In genomic region chr9:4573176-4573575, GRCh38 we compare ENCODE assay signal across 20 cellular contexts.
"Had no signal": no experiment of that assay in that cellular context is flagged by ENCODE, and none has a peak within 500 bp of the region (broad histone marks: within the 10 kb centered on the region; RNA-seq: fewer than 3 reads in every experiment).

No MANE protein-coding gene starts in this region.

- H3K27ac Mint-ChIP-seq: activated CD4-positive, alpha-beta memory T cell treated with anti-CD3 and anti-CD28 coated beads for 36 hours; dendritic cell treated with granulocyte-macrophage colony-stimulating factor and Interleukin-4, amounts not matched to agents 40 ng/mL and 50 ng/mL, for 4 days; natural killer cell; progenitor cell of endocrine pancreas; type B pancreatic cell had no signal

- H3K9me3 ChIP-seq: left lung, testis, vagina had no signal

- H3K27me3 ChIP-seq: cardiac muscle cell, foreskin keratinocyte, hepatocyte, left lung, testis, vagina had no signal

- H3K27me3 Mint-ChIP-seq: activated CD4-positive, alpha-beta memory T cell treated with anti-CD3 and anti-CD28 coated beads for 36 hours; activated naive CD8-positive, alpha-beta T cell treated with anti-CD3 and anti-CD28 coated beads, Interleukin-2, amount 50 U/mL, for 24 hours; dendritic cell treated with granulocyte-macrophage colony-stimulating factor and Interleukin-4, amounts not matched to agents 40 ng/mL and 50 ng/mL, for 4 days; progenitor cell of endocrine pancreas; type B pancreatic cell had no signal

- H3K4me3 Mint-ChIP-seq: activated CD4-positive, alpha-beta memory T cell treated with anti-CD3 and anti-CD28 coated beads for 36 hours; activated naive CD8-positive, alpha-beta T cell treated with anti-CD3 and anti-CD28 coated beads, Interleukin-2, amount 50 U/mL, for 24 hours; dendritic cell treated with granulocyte-macrophage colony-stimulating factor and Interleukin-4, amounts not matched to agents 40 ng/mL and 50 ng/mL, for 4 days; natural killer cell; type B pancreatic cell had no signal

- H3K4me1 ChIP-seq: foreskin keratinocyte, left lung, testis, vagina had no signal

- DNase-seq: activated effector memory CD4-positive, alpha-beta T cell treated with anti-CD3 and anti-CD28 coated beads, Interleukin-2, amount 50 U/mL, for 16 hours; activated naive CD4-positive, alpha-beta T cell treated with anti-CD3 and anti-CD28 coated beads, Interleukin-2, amount 50 U/mL, for 16 hours; effector CD8-positive, alpha-beta T cell; foreskin keratinocyte; kidney glomerular epithelial cell; left lung; natural killer cell; retina; stimulated activated CD4-positive, alpha-beta T cell treated with anti-CD3 and anti-CD28 coated beads, Interleukin-2, amount 100 ng/mL, for 48 hours; stimulated activated CD8-positive, alpha-beta memory T cell treated with anti-CD3 and anti-CD28 coated beads, Interleukin-4, amount 100 ng/mL, for 48 hours; testis had no signal

- H3K79me2 ChIP-seq: hepatocyte had no signal

- H3K9me3 Mint-ChIP-seq: activated CD4-positive, alpha-beta memory T cell treated with anti-CD3 and anti-CD28 coated beads for 36 hours; activated naive CD8-positive, alpha-beta T cell treated with anti-CD3 and anti-CD28 coated beads, Interleukin-2, amount 50 U/mL, for 24 hours; dendritic cell treated with granulocyte-macrophage colony-stimulating factor and Interleukin-4, amounts not matched to agents 40 ng/mL and 50 ng/mL, for 4 days; natural killer cell; type B pancreatic cell had no signal

- ATAC-seq: foreskin keratinocyte, left lung, natural killer cell had no signal

- H3K4me2 ChIP-seq: hepatocyte had no signal

- H3K4me3 ChIP-seq: cardiac muscle cell, hepatocyte, left lung, lung, testis, vagina had no signal

- H3K36me3 ChIP-seq: cardiac muscle cell, left lung, vagina had no signal

- H2AFZ ChIP-seq: hepatocyte had no signal

- H3K27ac ChIP-seq: cardiac muscle cell, foreskin keratinocyte, hepatocyte, left lung, testis, vagina had no signal

- H3K36me3 Mint-ChIP-seq: activated CD4-positive, alpha-beta memory T cell treated with anti-CD3 and anti-CD28 coated beads for 36 hours; natural killer cell had no signal
